ENCODE assay signal across 10 cellular contexts in genomic region chrX:1537716-1538090, GRCh38. TPM values are rescaled to one million over a fixed set of nuclear protein-coding genes. Genes with fewer than 3 reads are reported as not detected.
DNase-seq lines count a peak whose midpoint lies in the region; ATAC-seq, FAIRE-seq and TF ChIP-seq lines count a peak whose summit lies in the region.
"Not testable (repeated sequence)": the region's sequence is repeated elsewhere in the genome, so short reads cannot be mapped to it uniquely, and the experiment has no call there.
"Had no signal": no experiment of that assay in that cellular context is flagged by ENCODE, and none has a peak within 500 bp of the region (broad histone marks: within the 10 kb centered on the region; RNA-seq: fewer than 3 reads in every experiment).

No MANE protein-coding gene starts in this region.

- not testable (repeated sequence) for H3K9ac ChIP-seq in SK-N-SH; K562 (ENCODE audit: insufficient read depth in 1 of 2, low read depth in 2 of 2, low read length in 2 of 2); neural progenitor cell
- peak overlapping the region; percentile 73; the same call in 1 of the 2 replicates for H3K9ac ChIP-seq in HepG2 (ENCODE audit: insufficient read depth, low read depth, low read length)

- not testable (repeated sequence) for TF ChIP-seq RAD21 in SK-N-SH (IDR thresholded peaks at IDR 0.05; ENCODE audit: low read length); K562 (CRISPR knock-in tag; conservative IDR thresholded peaks at IDR 0.05 in 1 of 2, IDR thresholded peaks at IDR 0.05 in 1 of 2); HepG2 (CRISPR knock-in tag; IDR thresholded peaks at IDR 0.05)

- not testable (repeated sequence) for H3K27me3 Mint-ChIP-seq in CD14-positive monocyte (ENCODE audit: low read depth in 3 of 3); IgD-negative memory B cell; activated T-cell treated with anti-CD3 and anti-CD28 coated beads, Interleukin-2, amount 50 U/mL, for 4 hours (ENCODE audit: low read depth)
- H3K27me3 Mint-ChIP-seq in neural progenitor cell (ENCODE audit: insufficient read depth, low read depth): peaks cover 14% of the 10 kb centered on the region

- peak overlapping the region; percentile 95 to 96 for H3K4me3 Mint-ChIP-seq in CD14-positive monocyte
- peak overlapping the region; percentile 94 to 98 (median 98) for H3K4me3 Mint-ChIP-seq in IgD-negative memory B cell
- H3K4me3 Mint-ChIP-seq in activated T-cell treated with anti-CD3 and anti-CD28 coated beads, Interleukin-2, amount 50 U/mL, for 4 hours: peak overlapping the region; percentile 91
- H3K4me3 Mint-ChIP-seq in neural progenitor cell: peak overlapping the region; percentile 17

- H3K4me2 ChIP-seq in SK-N-SH (peak overlapping the region; percentile 66), HepG2 (ENCODE audit: low read depth, low read length) (peak overlapping the region; percentile 96)
- H3K4me2 ChIP-seq in K562 (ENCODE audit: insufficient read depth, low read length); neural progenitor cell: not testable (repeated sequence)

- FAIRE-seq in K562 (lab: Jason Lieb, UNC); HepG2 (lab: Jason Lieb, UNC): not testable (repeated sequence)

- not testable (repeated sequence) for H3K4me3 ChIP-seq in SK-N-SH (ENCODE audit: low read depth in 2 of 2, low read length in 1 of 2); K562; neural progenitor cell
- peak overlapping the region; percentile 62 to 81 (median 63) for H3K4me3 ChIP-seq in HepG2 (replicated peaks in 1 of 3; ENCODE audit: insufficient read depth in 1 of 3, low read depth in 2 of 3, low read length in 3 of 3)
- peak overlapping the region in 2 of 4 donors; percentile 38 to 42 for H3K4me3 ChIP-seq in stomach

- POLR2A ChIA-PET in SK-N-SH (lab: Yijun Ruan, JAX); K562 (lab: Yijun Ruan, JAX); HepG2 (lab: Yijun Ruan, JAX): not testable (repeated sequence)

- in situ Hi-C loops in K562 (cut with MboI): loop anchor here (5.0 kb wide), 1 partner anchor 55 kb away; no protein-coding TSS in a partner anchor
- in situ Hi-C loops in HepG2 (cut with HindIII; ENCODE audit: extremely low pct_ligation_motif_present, low pct_unique_long_range_greater_than_20kb): not testable (repeated sequence)

- H3K9me2 ChIP-seq in SK-N-SH: not testable (repeated sequence)

- not testable (repeated sequence) for BruUV-seq in K562 (replicated peaks; lab: Mats Ljungman, UMichigan); HepG2 (replicated peaks; lab: Mats Ljungman, UMichigan)

- WGBS in SK-N-SH (ENCODE audit: low lambda C conversion rate): 43% methylated on average over 7 of the region's 7 CpGs
- 59% methylated on average over 6 of the region's 7 CpGs for whole genome bisulfite sequencing in K562 (ENCODE audit: insufficient coverage, low coverage, missing lambda C conversion rate)
- WGBS in HepG2 (ENCODE audit: low lambda C conversion rate): 20% methylated on average over 7 of the region's 7 CpGs
- 75 to 85% (median 81%) methylated on average over 7 of the region's 7 CpGs for WGBS in stomach, 5 donors

- TF ChIP-seq POLR2A in K562 (conservative IDR thresholded peaks at IDR 0.05); HepG2 (IDR thresholded peaks at IDR 0.05; ENCODE audit: insufficient read depth in 1 of 2, low read depth in 2 of 2, low read length in 2 of 2); stomach (IDR thresholded peaks at IDR 0.05): not testable (repeated sequence)

- not testable (repeated sequence) for DNase-seq in CD14-positive monocyte (ENCODE audit: low spot score); SK-N-SH; activated T-cell treated with anti-CD3 and anti-CD28 coated beads, Interleukin-2, amount 50 U/mL, for 4 hours; K562 (ENCODE audit: extremely low read depth in 1 of 4, low spot score in 3 of 4); HepG2 (ENCODE audit: low spot score); neural progenitor cell (ENCODE audit: low spot score); stomach

- H3K9me1 ChIP-seq in K562 (ENCODE audit: control insufficient read depth, insufficient read depth, low read length): not testable (repeated sequence)

- H3K27ac ChIP-seq in SK-N-SH (ENCODE audit: low read depth in 2 of 2, low read length in 1 of 2); K562 (ENCODE audit: extremely low read depth, low read depth, low read length); neural progenitor cell: not testable (repeated sequence)
- H3K27ac ChIP-seq in HepG2 (ENCODE audit: extremely low read length, insufficient read depth, low read length) (peak overlapping the region; percentile 75), stomach (peak overlapping the region; percentile 33 to 75 (median 62))

- TF ChIP-seq CTCF in CD14-positive monocyte (IDR thresholded peaks at IDR 0.05); SK-N-SH (IDR thresholded peaks at IDR 0.05); K562 (IDR thresholded peaks at IDR 0.05 in 2 of 3, conservative IDR thresholded peaks at IDR 0.05 in 1 of 3; ENCODE audit: insufficient read depth in 2 of 3, low read depth in 1 of 3, low read length in 3 of 3); HepG2 (CRISPR knock-in tag; IDR thresholded peaks at IDR 0.05); neural progenitor cell (IDR thresholded peaks at IDR 0.05); stomach (IDR thresholded peaks at IDR 0.05): not testable (repeated sequence)

- not testable (repeated sequence) for ATAC-seq in activated T-cell treated with anti-CD3 and anti-CD28 coated beads, Interleukin-2, amount 50 U/mL, for 4 hours; K562
- peak; percentile 12 for ATAC-seq in HepG2

- intact Hi-C loops in CD14-positive monocyte (cut with micrococcal nuclease) (loop anchor here (1.0 to 5.0 kb wide), 5 partner anchors 33 to 85 kb away; partner anchors contain the start of gene ASMTL (in 1 of the 2)), K562 (cut with micrococcal nuclease) (loop anchor here (5.0 kb wide), 1 partner anchor 85 kb away; the partner anchor contains the start of gene ASMTL), HepG2 (cut with micrococcal nuclease; ENCODE audit: unreplicated experiment) (loop anchor here (1.0 to 10.0 kb wide), 2 partner anchors 47 to 56 kb away; no protein-coding TSS in a partner anchor)
- intact Hi-C loops in stomach (cut with DNase I; ENCODE audit: low total_unique reads): not testable (repeated sequence)

- H3K36me3 Mint-ChIP-seq in CD14-positive monocyte; IgD-negative memory B cell; activated T-cell treated with anti-CD3 and anti-CD28 coated beads, Interleukin-2, amount 50 U/mL, for 4 hours (ENCODE audit: insufficient read depth); neural progenitor cell: not testable (repeated sequence)

- H4K20me1 ChIP-seq in SK-N-SH (ENCODE audit: insufficient read depth); K562 (replicated peaks; ENCODE audit: control insufficient read depth, insufficient read depth, low read length); HepG2 (ENCODE audit: insufficient read depth, low read length); neural progenitor cell (ENCODE audit: low read depth): not testable (repeated sequence)

- H3F3A ChIP-seq in SK-N-SH (replicated peaks; ENCODE audit: insufficient read depth): not testable (repeated sequence)
- H3F3A ChIP-seq in neural progenitor cell (ENCODE audit: low read depth): peaks cover 10% of the 10 kb centered on the region

- H3K9me3 ChIP-seq in SK-N-SH; K562 (replicated peaks; ENCODE audit: control insufficient read depth, insufficient read depth, low read depth, low read length); HepG2 (ENCODE audit: low read length); neural progenitor cell (ENCODE audit: low read depth); stomach: not testable (repeated sequence)

- peaks cover 17% of the 10 kb centered on the region for H3K4me1 Mint-ChIP-seq in CD14-positive monocyte
- H3K4me1 Mint-ChIP-seq in IgD-negative memory B cell: peaks cover 8 to 14% (median 10%) of the 10 kb centered on the region in 3 donors
- peaks cover 17% of the 10 kb centered on the region for H3K4me1 Mint-ChIP-seq in activated T-cell treated with anti-CD3 and anti-CD28 coated beads, Interleukin-2, amount 50 U/mL, for 4 hours (ENCODE audit: low read depth)
- not testable (repeated sequence) for H3K4me1 Mint-ChIP-seq in neural progenitor cell

- not testable (repeated sequence) for H3K9me3 Mint-ChIP-seq in CD14-positive monocyte; IgD-negative memory B cell; activated T-cell treated with anti-CD3 and anti-CD28 coated beads, Interleukin-2, amount 50 U/mL, for 4 hours; neural progenitor cell

- H3K27ac Mint-ChIP-seq in CD14-positive monocyte (peak overlapping the region; percentile 94 to 100 (median 99)), IgD-negative memory B cell (peak overlapping the region; percentile 95 to 100 (median 99))
- H3K27ac Mint-ChIP-seq in neural progenitor cell: not testable (repeated sequence)

- not testable (repeated sequence) for H3K36me3 ChIP-seq in SK-N-SH (replicated peaks in 1 of 2; ENCODE audit: control insufficient read depth in 1 of 2, insufficient read depth in 2 of 2, low read length in 1 of 2); K562 (ENCODE audit: control insufficient read depth, insufficient read depth, low read length); HepG2 (replicated peaks in 1 of 2; ENCODE audit: control insufficient read depth in 1 of 2, insufficient read depth in 2 of 2, low read length in 2 of 2); neural progenitor cell; stomach

- not testable (repeated sequence) for TF ChIP-seq EP300 in SK-N-SH (IDR thresholded peaks at IDR 0.05; ENCODE audit: borderline replicate concordance in 1 of 2, low read depth in 1 of 2, low read length in 1 of 2); K562 (IDR thresholded peaks at IDR 0.05; ENCODE audit: low read length); HepG2 (IDR thresholded peaks at IDR 0.05; ENCODE audit: low read depth in 2 of 2, low read length in 2 of 2); HepG2 (CRISPR knock-in tag; IDR thresholded peaks at IDR 0.05; ENCODE audit: borderline replicate concordance); stomach (IDR thresholded peaks at IDR 0.05)

- CTCF ChIA-PET in SK-N-SH (lab: Yijun Ruan, JAX); K562 (lab: Yijun Ruan, JAX; ENCODE audit: low intra/inter-chr PET ratio); HepG2 (lab: Yijun Ruan, JAX; ENCODE audit: low intra/inter-chr PET ratio, low total read pairs): not testable (repeated sequence)

- H3K27me3 ChIP-seq in SK-N-SH (ENCODE audit: insufficient read depth); K562 (ENCODE audit: control insufficient read depth in 2 of 2, insufficient read depth in 2 of 2, low read length in 2 of 2); HepG2 (ENCODE audit: control insufficient read depth in 1 of 2, insufficient read depth in 2 of 2, low read length in 2 of 2); neural progenitor cell: not testable (repeated sequence)
- H3K27me3 ChIP-seq in stomach: peaks cover 0 to 10% (median 0%) of the 10 kb centered on the region in 3 donors

- not testable (repeated sequence) for H3K79me2 ChIP-seq in SK-N-SH (ENCODE audit: insufficient read depth); K562 (ENCODE audit: control insufficient read depth, insufficient read depth, low read length); HepG2 (ENCODE audit: insufficient read depth, low read length); neural progenitor cell (ENCODE audit: low read depth)

- H2AFZ ChIP-seq in SK-N-SH (ENCODE audit: low read depth) (peak overlapping the region; percentile 33; the same call in 1 of the 2 replicates), K562 (ENCODE audit: low read depth, low read length) (peak overlapping the region; percentile 52; the same call in 1 of the 2 replicates)
- H2AFZ ChIP-seq in HepG2 (ENCODE audit: low read length); neural progenitor cell (replicated peaks): not testable (repeated sequence)

- H3K4me1 ChIP-seq in SK-N-SH (ENCODE audit: control insufficient read depth in 1 of 2, insufficient read depth in 2 of 2, low read depth in 1 of 2, low read length in 1 of 2); K562 (replicated peaks in 1 of 2; ENCODE audit: control insufficient read depth in 2 of 2, insufficient read depth in 2 of 2, low read length in 2 of 2); neural progenitor cell; stomach: not testable (repeated sequence)
- peaks cover 51% of the 10 kb centered on the region for H3K4me1 ChIP-seq in HepG2 (ENCODE audit: insufficient read depth, low read length)

RNA-seq across cellular contexts. Expression of gene P2RY8, which starts 0.7 kb away (rescaled TPM):
- 10 to 100 TPM; 33.3 to 40.0 TPM for polyA plus RNA-seq in CD14-positive monocyte
- 206 TPM for polyA plus RNA-seq in IgD-negative memory B cell
- 0.03 and 0.08 TPM in 2 replicates for polyA plus RNA-seq in SK-N-SH (2012; rRNA removed)
- 0.03 and 0.05 TPM in 2 replicates for polyA plus RNA-seq in SK-N-SH (2012; cell fraction: cytosol; rRNA removed)
- 0.05 and 0.15 TPM in 2 replicates for polyA plus RNA-seq in SK-N-SH (2012; cell fraction: nucleus; rRNA removed)
- 10 to 100 TPM; 14.4 to 22.2 (median 18.4) TPM for total RNA-seq in activated T-cell treated with anti-CD3 and anti-CD28 coated beads, Interleukin-2, amount 50 U/mL, for 4 hours
- 0.12 TPM in 1 of 2 replicates, not detected in the other for total RNA-seq in K562 (2011; cell fraction: chromatin; rRNA removed; ENCODE audit: low replicate concordance)
- 0.50 TPM in 1 of 2 replicates, not detected in the other for total RNA-seq in K562 (2011; cell fraction: nucleolus; rRNA removed)
- total RNA-seq in K562 (2011; cell fraction: nucleoplasm; rRNA removed): not detected in 2 replicates
- total RNA-seq in K562 (2014; rRNA removed): 0.08 and 0.09 TPM in 2 replicates
- total RNA-seq in K562 (2014; rRNA removed; fragmentation: Illumina TruSeq; extraction: Trizol): 0.03 and 0.04 TPM in 2 replicates
- 0.57 and 0.69 TPM in 2 replicates for total RNA-seq in K562 (2015; rRNA removed; fragmentation: Illumina TruSeq; extraction: Trizol)
- 0.31 and 0.72 TPM in 2 replicates for total RNA-seq in K562 (2021)
- polyA plus RNA-seq in K562 (2011; rRNA removed): not detected in 2 replicates
- 0.03 and 0.06 TPM in 2 replicates for polyA plus RNA-seq in K562 (2011; cell fraction: cytosol; rRNA removed)
- polyA plus RNA-seq in K562 (2011; cell fraction: nucleus; rRNA removed): 0.06 TPM in 1 of 2 replicates, not detected in the other
- polyA plus RNA-seq in K562 (2012): 0.65 and 4.6 TPM in 2 replicates
- polyA plus RNA-seq in K562 (2014; fragmentation: Illumina TruSeq; extraction: Trizol): 0.07 and 0.14 TPM in 2 replicates
- polyA plus RNA-seq in K562 (2014; fragmentation: Nextera tagmentation; extraction: Ambion mirVana): not detected
- 0.04 and 0.07 TPM in 2 replicates for polyA plus RNA-seq in K562 (2014; rRNA removed)
- not detected in 2 replicates for polyA minus RNA-seq in K562 (2011; rRNA and poly(A)+ RNA removed)
- not detected in 2 replicates for polyA minus RNA-seq in K562 (2011; cell fraction: cytosol; rRNA and poly(A)+ RNA removed)
- not detected in 2 replicates for polyA minus RNA-seq in K562 (2011; cell fraction: nucleus; rRNA and poly(A)+ RNA removed)
- total RNA-seq in HepG2 (2016; rRNA removed; fragmentation: Illumina TruSeq; extraction: Trizol): 0.66 and 1.0 TPM in 2 replicates
- total RNA-seq in HepG2 (2016; cell fraction: cytosol; rRNA removed; fragmentation: Illumina TruSeq; extraction: Trizol; ENCODE audit: low read depth): 0.09 and 0.10 TPM in 2 replicates
- 0.68 and 1.1 TPM in 2 replicates for total RNA-seq in HepG2 (2016; cell fraction: insoluble cytoplasmic fraction; rRNA removed; fragmentation: Illumina TruSeq; extraction: Trizol)
- total RNA-seq in HepG2 (2016; cell fraction: membrane; rRNA removed; fragmentation: Illumina TruSeq; extraction: Trizol): 0.31 and 0.34 TPM in 2 replicates
- total RNA-seq in HepG2 (2016; cell fraction: nucleus; rRNA removed; fragmentation: Illumina TruSeq; extraction: Trizol): 1.0 and 1.6 TPM in 2 replicates
- 1.3 and 3.1 TPM in 2 replicates for polyA plus RNA-seq in HepG2 (2011; rRNA removed)
- polyA plus RNA-seq in HepG2 (2011; cell fraction: cytosol; rRNA removed): 2.0 and 2.3 TPM in 2 replicates
- polyA plus RNA-seq in HepG2 (2011; cell fraction: nucleus; rRNA removed): 1.5 and 1.8 TPM in 2 replicates
- 2.1 and 2.4 TPM in 2 replicates for polyA plus RNA-seq in HepG2 (2012)
- polyA plus RNA-seq in HepG2 (2016; cell fraction: cytosol; fragmentation: Illumina TruSeq; extraction: Trizol; ENCODE audit: low read depth): 0.08 and 0.09 TPM in 2 replicates
- polyA plus RNA-seq in HepG2 (2016; cell fraction: insoluble cytoplasmic fraction; fragmentation: Illumina TruSeq; extraction: Trizol; ENCODE audit: low read depth): 0.65 and 0.91 TPM in 2 replicates
- 0.16 and 0.28 TPM in 2 replicates for polyA plus RNA-seq in HepG2 (2016; cell fraction: membrane; fragmentation: Illumina TruSeq; extraction: Trizol; ENCODE audit: low read depth)
- 2.0 and 2.3 TPM in 2 replicates for polyA plus RNA-seq in HepG2 (2016; cell fraction: nucleus; fragmentation: Illumina TruSeq; extraction: Trizol; ENCODE audit: insufficient read depth, low read depth)
- 0.09 and 7.8 TPM in 2 replicates for polyA minus RNA-seq in HepG2 (2011; rRNA and poly(A)+ RNA removed; ENCODE audit: low replicate concordance)
- polyA minus RNA-seq in HepG2 (2011; cell fraction: cytosol; rRNA and poly(A)+ RNA removed): 2.4 and 2.6 TPM in 2 replicates
- polyA minus RNA-seq in HepG2 (2011; cell fraction: nucleus; rRNA and poly(A)+ RNA removed): 1.4 and 2.2 TPM in 2 replicates
- total RNA-seq in neural progenitor cell (ENCODE audit: low replicate concordance): 0.32 and 0.68 TPM in 2 replicates
- 1 to 10 TPM in 3 of 5 donors, not detected in 2; 1.8 to 3.3 (median 1.9) TPM for total RNA-seq in stomach
- under 1 TPM; 0.31 to 0.76 (median 0.70) TPM for polyA plus RNA-seq in stomach
- total RNA-seq: MCF 10A had no signal
- polyA plus RNA-seq: AG04450 had no signal

RNA-seq across cellular contexts. Expression of gene AKAP17A, which starts 53.7 kb away (rescaled TPM):
- polyA plus RNA-seq in CD14-positive monocyte: 10 to 100 TPM in 1 of 2 donors, 1 to 10 TPM in 1; 8.9 to 13.6 TPM
- polyA plus RNA-seq in IgD-negative memory B cell: 58.8 TPM
- 38.7 and 43.8 TPM in 2 replicates for polyA plus RNA-seq in SK-N-SH (2012; rRNA removed)
- 17.5 and 23.9 TPM in 2 replicates for polyA plus RNA-seq in SK-N-SH (2012; cell fraction: cytosol; rRNA removed)
- polyA plus RNA-seq in SK-N-SH (2012; cell fraction: nucleus; rRNA removed): 238 and 288 TPM in 2 replicates
- total RNA-seq in activated T-cell treated with anti-CD3 and anti-CD28 coated beads, Interleukin-2, amount 50 U/mL, for 4 hours: 10 to 100 TPM; 56.3 to 62.6 (median 60.6) TPM
- 35.5 and 67.9 TPM in 2 replicates for total RNA-seq in K562 (2011; cell fraction: chromatin; rRNA removed; ENCODE audit: low replicate concordance)
- total RNA-seq in K562 (2011; cell fraction: nucleolus; rRNA removed): 47.4 and 50.5 TPM in 2 replicates
- total RNA-seq in K562 (2011; cell fraction: nucleoplasm; rRNA removed): 25.8 and 35.2 TPM in 2 replicates
- 26.8 and 28.0 TPM in 2 replicates for total RNA-seq in K562 (2014; rRNA removed)
- total RNA-seq in K562 (2014; rRNA removed; fragmentation: Illumina TruSeq; extraction: Trizol): 5.5 and 6.1 TPM in 2 replicates
- total RNA-seq in K562 (2015; rRNA removed; fragmentation: Illumina TruSeq; extraction: Trizol): 12.0 and 13.5 TPM in 2 replicates
- 24.2 TPM in 2 replicates for total RNA-seq in K562 (2021)
- polyA plus RNA-seq in K562 (2011; rRNA removed): 7.8 and 14.2 TPM in 2 replicates
- polyA plus RNA-seq in K562 (2011; cell fraction: cytosol; rRNA removed): 8.1 and 9.8 TPM in 2 replicates
- 154 and 165 TPM in 2 replicates for polyA plus RNA-seq in K562 (2011; cell fraction: nucleus; rRNA removed)
- polyA plus RNA-seq in K562 (2012): 19.4 and 24.5 TPM in 2 replicates
- 8.2 and 10.4 TPM in 2 replicates for polyA plus RNA-seq in K562 (2014; fragmentation: Illumina TruSeq; extraction: Trizol)
- polyA plus RNA-seq in K562 (2014; fragmentation: Nextera tagmentation; extraction: Ambion mirVana): 1 to 10 TPM; 1.2 to 1.3 TPM
- 22.2 and 29.5 TPM in 2 replicates for polyA plus RNA-seq in K562 (2014; rRNA removed)
- 1.9 and 2.1 TPM in 2 replicates for polyA minus RNA-seq in K562 (2011; rRNA and poly(A)+ RNA removed)
- polyA minus RNA-seq in K562 (2011; cell fraction: cytosol; rRNA and poly(A)+ RNA removed): 4.8 and 5.9 TPM in 2 replicates
- 13.1 and 18.2 TPM in 2 replicates for polyA minus RNA-seq in K562 (2011; cell fraction: nucleus; rRNA and poly(A)+ RNA removed)
- 16.8 and 26.5 TPM in 2 replicates for total RNA-seq in HepG2 (2016; rRNA removed; fragmentation: Illumina TruSeq; extraction: Trizol)
- 6.5 and 6.8 TPM in 2 replicates for total RNA-seq in HepG2 (2016; cell fraction: cytosol; rRNA removed; fragmentation: Illumina TruSeq; extraction: Trizol; ENCODE audit: low read depth)
- 14.2 and 27.6 TPM in 2 replicates for total RNA-seq in HepG2 (2016; cell fraction: insoluble cytoplasmic fraction; rRNA removed; fragmentation: Illumina TruSeq; extraction: Trizol)
- 10.5 and 10.6 TPM in 2 replicates for total RNA-seq in HepG2 (2016; cell fraction: membrane; rRNA removed; fragmentation: Illumina TruSeq; extraction: Trizol)
- 20.8 and 27.2 TPM in 2 replicates for total RNA-seq in HepG2 (2016; cell fraction: nucleus; rRNA removed; fragmentation: Illumina TruSeq; extraction: Trizol)
- 20.5 and 29.8 TPM in 2 replicates for polyA plus RNA-seq in HepG2 (2011; rRNA removed)
- polyA plus RNA-seq in HepG2 (2011; cell fraction: cytosol; rRNA removed): 8.1 and 10.8 TPM in 2 replicates
- 303 and 327 TPM in 2 replicates for polyA plus RNA-seq in HepG2 (2011; cell fraction: nucleus; rRNA removed)
- 24.1 and 26.3 TPM in 2 replicates for polyA plus RNA-seq in HepG2 (2012)
- polyA plus RNA-seq in HepG2 (2016; cell fraction: cytosol; fragmentation: Illumina TruSeq; extraction: Trizol; ENCODE audit: low read depth): 2.3 and 2.6 TPM in 2 replicates
- 17.5 and 20.6 TPM in 2 replicates for polyA plus RNA-seq in HepG2 (2016; cell fraction: insoluble cytoplasmic fraction; fragmentation: Illumina TruSeq; extraction: Trizol; ENCODE audit: low read depth)
- polyA plus RNA-seq in HepG2 (2016; cell fraction: membrane; fragmentation: Illumina TruSeq; extraction: Trizol; ENCODE audit: low read depth): 6.1 and 6.3 TPM in 2 replicates
- polyA plus RNA-seq in HepG2 (2016; cell fraction: nucleus; fragmentation: Illumina TruSeq; extraction: Trizol; ENCODE audit: insufficient read depth, low read depth): 80.9 and 81.0 TPM in 2 replicates
- polyA minus RNA-seq in HepG2 (2011; rRNA and poly(A)+ RNA removed; ENCODE audit: low replicate concordance): 5.9 and 7.1 TPM in 2 replicates
- polyA minus RNA-seq in HepG2 (2011; cell fraction: cytosol; rRNA and poly(A)+ RNA removed): 4.2 and 5.9 TPM in 2 replicates
- 19.3 and 20.2 TPM in 2 replicates for polyA minus RNA-seq in HepG2 (2011; cell fraction: nucleus; rRNA and poly(A)+ RNA removed)
- 10.7 and 38.5 TPM in 2 replicates for total RNA-seq in neural progenitor cell (ENCODE audit: low replicate concordance)
- total RNA-seq in stomach: 100 to 1,000 TPM in 3 of 5 donors, 10 to 100 TPM in 2; 32.3 to 141 (median 109) TPM
- polyA plus RNA-seq in stomach: 10 to 100 TPM; 13.3 to 32.6 (median 15.8) TPM

Comparison
In these comparisons a context has a peak if more than half of its experiments do, and no peak if none do; other contexts are left out.
1. H3K4me3 Mint-ChIP-seq: peak in every context shown above with its lines; median percentile 98 in IgD-negative memory B cell; 96 in CD14-positive monocyte; 91 in activated T-cell treated with anti-CD3 and anti-CD28 coated beads, Interleukin-2, amount 50 U/mL, for 4 hours; 17 in neural progenitor cell.
2. RNA of gene P2RY8, which starts 0.7 kb away (polyA plus RNA-seq): 206 TPM in IgD-negative memory B cell (single experiment) and 33.3 to 40.0 TPM in CD14-positive monocyte; 0.08 to 3.1 TPM in HepG2, 0.31 to 0.76 TPM in stomach, 0.03 to 0.15 TPM in SK-N-SH and 0.03 to 4.6 TPM in K562; every median in the first group is over 4 times any median in the second.